Comparison of ENCODE assay signal across 23 cellular contexts in the genomic region with DNA sequence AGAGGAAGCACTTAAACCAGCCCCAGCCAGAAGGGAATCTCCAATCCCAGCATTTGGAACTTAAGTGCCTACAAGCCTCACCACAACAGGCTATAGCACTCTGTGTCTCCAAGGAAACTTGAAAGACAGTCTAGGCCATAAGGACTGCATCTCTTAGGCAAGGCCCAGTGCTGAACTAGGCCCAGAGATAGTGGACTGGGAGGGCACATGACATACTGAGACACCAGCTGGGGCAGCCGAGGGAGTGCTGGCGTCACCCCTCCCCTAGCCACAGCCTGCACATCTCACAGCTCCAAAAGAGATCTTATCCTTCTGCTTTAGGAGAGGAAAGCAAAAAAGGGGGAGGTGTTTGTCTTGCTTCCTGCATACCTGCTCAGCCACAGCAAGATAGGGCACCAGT.
DNase-seq lines count a peak whose midpoint lies in the region; ATAC-seq and TF ChIP-seq lines count a peak whose summit lies in the region.
"Had no signal": no experiment of that assay in that cellular context is flagged by ENCODE, and none has a peak within 500 bp of the region (broad histone marks: within the 10 kb centered on the region; RNA-seq: fewer than 3 reads in every experiment).

No MANE protein-coding gene starts in this region.

- no peak overlapping the region for H3K18ac ChIP-seq in mesendoderm (ENCODE audit: low read length)

- H3K4me1 Mint-ChIP-seq in activated CD4-positive, alpha-beta memory T cell treated with anti-CD3 and anti-CD28 coated beads for 36 hours (ENCODE audit: low read depth): no peaks in the 10 kb centered on the region
- no peaks in the 10 kb centered on the region for H3K4me1 Mint-ChIP-seq in activated CD4-positive, alpha-beta T cell treated with anti-CD3 and anti-CD28 coated beads, Interleukin-2, amount 10 ng/mL, durations not matched to agents 7 days and 5 days
- H3K4me1 Mint-ChIP-seq: CD14-positive monocyte; CD8-positive, alpha-beta memory T cell had no signal

- H3K36me3 ChIP-seq in mesendoderm (ENCODE audit: control insufficient read depth, insufficient read depth, low read length) (no peaks in the 10 kb centered on the region), smooth muscle cell (ENCODE audit: low read depth) (no peaks in the 10 kb centered on the region)
- H3K36me3 ChIP-seq: BE2C; BLaER1 treated with 17β-estradiol and CSF1 and Interleukin-3, amounts not matched to agents 10 nM and 100 nM had no signal

- H3K4ac ChIP-seq in mesendoderm (ENCODE audit: low read depth, low read length): no peak overlapping the region

- no peak overlapping the region for H2BK15ac ChIP-seq in mesendoderm (replicated peaks; ENCODE audit: low read depth)

- no peaks in the 10 kb centered on the region for H3F3A ChIP-seq in smooth muscle cell (ENCODE audit: low read depth)

- POLR2A ChIA-PET in activated CD4-positive, alpha-beta memory T cell treated with anti-CD3 and anti-CD28 coated beads for 36 hours (lab: Charles Lee): no interaction called here
- POLR2A ChIA-PET in activated CD4-positive, alpha-beta T cell treated with anti-CD3 and anti-CD28 coated beads, Interleukin-2, amount 10 ng/mL, durations not matched to agents 7 days and 5 days (lab: Charles Lee): no interaction called here

- no peak overlapping the region for H3K27ac ChIP-seq in mesendoderm (ENCODE audit: low read depth, low read length)
- H3K27ac ChIP-seq in smooth muscle cell (ENCODE audit: low read depth): no peak overlapping the region
- H3K27ac ChIP-seq: A549; BLaER1 treated with 17β-estradiol and CSF1 and Interleukin-3, amounts not matched to agents 10 nM and 100 nM; GM23248 had no signal

- DNase-seq in islet precursor cell (peak; percentile 62), mesendoderm (peak; percentile 10), smooth muscle cell (lab: John Stamatoyannopoulos, UW; ENCODE audit: unreplicated experiment) (no peak)
- DNase-seq in activated CD4-positive, alpha-beta memory T cell treated with anti-CD3 and anti-CD28 coated beads for 36 hours: no peak
- no peak for DNase-seq in activated CD4-positive, alpha-beta T cell treated with anti-CD3 and anti-CD28 coated beads, Interleukin-2, amount 10 ng/mL, durations not matched to agents 7 days and 5 days
- DNase-seq: 8988T; ACHN; AML-193; BE2C; CD4-positive, alpha-beta T cell; CD8-positive, alpha-beta memory T cell; DMS 273 treated with DMSO at 0.1 percent for 48 hours; DMS79; EL; GDM1; GM23248; H7; HCEC 1CT had no signal

- no peak overlapping the region for H3K9ac ChIP-seq in mesendoderm (ENCODE audit: low read length)
- H3K9ac ChIP-seq in smooth muscle cell (ENCODE audit: low read depth): no peak overlapping the region
- H3K9ac ChIP-seq: BLaER1 treated with 17β-estradiol and CSF1 and Interleukin-3, amounts not matched to agents 10 nM and 100 nM; GM23248 had no signal

- H3K27me3 Mint-ChIP-seq in activated CD4-positive, alpha-beta memory T cell treated with anti-CD3 and anti-CD28 coated beads for 36 hours: no peaks in the 10 kb centered on the region
- H3K27me3 Mint-ChIP-seq in activated CD4-positive, alpha-beta T cell treated with anti-CD3 and anti-CD28 coated beads, Interleukin-2, amount 10 ng/mL, durations not matched to agents 7 days and 5 days: no peaks in the 10 kb centered on the region
- H3K27me3 Mint-ChIP-seq: CD4-positive, alpha-beta T cell; CD8-positive, alpha-beta memory T cell had no signal

- H4K20me1 ChIP-seq in smooth muscle cell (ENCODE audit: low read depth): no peaks in the 10 kb centered on the region
- H4K20me1 ChIP-seq: BLaER1 treated with 17β-estradiol and CSF1 and Interleukin-3, amounts not matched to agents 10 nM and 100 nM had no signal

- no peaks in the 10 kb centered on the region for H3K27me3 ChIP-seq in mesendoderm (ENCODE audit: insufficient read depth, low read length, poor library complexity)
- H3K27me3 ChIP-seq in smooth muscle cell (ENCODE audit: low read depth): no peaks in the 10 kb centered on the region
- H3K27me3 ChIP-seq: BE2C; BLaER1 treated with 17β-estradiol and CSF1 and Interleukin-3, amounts not matched to agents 10 nM and 100 nM had no signal

- peak overlapping the region; percentile 19 for H2AFZ ChIP-seq in smooth muscle cell (ENCODE audit: low read depth)
- H2AFZ ChIP-seq: GM23248 had no signal

- H3K56ac ChIP-seq in mesendoderm (ENCODE audit: low read length): no peak overlapping the region

- H3K79me2 ChIP-seq in mesendoderm (ENCODE audit: control insufficient read depth, insufficient read depth, low read length): no peaks in the 10 kb centered on the region
- H3K79me2 ChIP-seq in smooth muscle cell (ENCODE audit: low read depth): no peaks in the 10 kb centered on the region

- no peaks in the 10 kb centered on the region for H3K4me1 ChIP-seq in mesendoderm (ENCODE audit: control insufficient read depth, low read depth, low read length)
- H3K4me1 ChIP-seq in smooth muscle cell (ENCODE audit: low read depth): no peaks in the 10 kb centered on the region
- H3K4me1 ChIP-seq: BE2C; BLaER1 treated with 17β-estradiol and CSF1 and Interleukin-3, amounts not matched to agents 10 nM and 100 nM had no signal

- H4K8ac ChIP-seq in mesendoderm (ENCODE audit: low read depth, low read length): no peak overlapping the region

- H3K9me3 Mint-ChIP-seq in activated CD4-positive, alpha-beta memory T cell treated with anti-CD3 and anti-CD28 coated beads for 36 hours: no peaks in the 10 kb centered on the region
- H3K9me3 Mint-ChIP-seq in activated CD4-positive, alpha-beta T cell treated with anti-CD3 and anti-CD28 coated beads, Interleukin-2, amount 10 ng/mL, durations not matched to agents 7 days and 5 days: no peaks in the 10 kb centered on the region

- no peaks in the 10 kb centered on the region for H3K9me3 ChIP-seq in smooth muscle cell (replicated peaks; ENCODE audit: low read depth)
- H3K9me3 ChIP-seq: A549, BE2C had no signal

- H3K79me1 ChIP-seq in mesendoderm (ENCODE audit: low read length): no peaks in the 10 kb centered on the region

- H2BK120ac ChIP-seq in mesendoderm (ENCODE audit: low read depth, low read length): no peak overlapping the region

- intact Hi-C loops in activated CD4-positive, alpha-beta memory T cell treated with anti-CD3 and anti-CD28 coated beads for 36 hours (cut with micrococcal nuclease): no loop called here

- CTCF ChIA-PET in activated CD4-positive, alpha-beta memory T cell treated with anti-CD3 and anti-CD28 coated beads for 36 hours (lab: Charles Lee): no interaction called here
- CTCF ChIA-PET in activated CD4-positive, alpha-beta T cell treated with anti-CD3 and anti-CD28 coated beads, Interleukin-2, amount 10 ng/mL, durations not matched to agents 7 days and 5 days (lab: Charles Lee): no interaction called here

- H2AK5ac ChIP-seq in mesendoderm (ENCODE audit: low read length): no peak overlapping the region

- no peak for TF ChIP-seq CTCF in smooth muscle cell (IDR thresholded peaks at IDR 0.05; ENCODE audit: borderline replicate concordance, insufficient read depth, poor library complexity, severe bottlenecking)

- no peak overlapping the region for H3K23ac ChIP-seq in mesendoderm (ENCODE audit: low read length)

- no peak for ATAC-seq in GM18868 (IDR thresholded peaks at IDR 0.05; ENCODE audit: unreplicated experiment)
- ATAC-seq: A549, GM12878 had no signal

- no peaks in the 10 kb centered on the region for H3K36me3 Mint-ChIP-seq in activated CD4-positive, alpha-beta memory T cell treated with anti-CD3 and anti-CD28 coated beads for 36 hours
- H3K36me3 Mint-ChIP-seq in activated CD4-positive, alpha-beta T cell treated with anti-CD3 and anti-CD28 coated beads, Interleukin-2, amount 10 ng/mL, durations not matched to agents 7 days and 5 days (ENCODE audit: low read depth): no peaks in the 10 kb centered on the region
- H3K36me3 Mint-ChIP-seq: CD14-positive monocyte; CD8-positive, alpha-beta memory T cell had no signal

- no peak overlapping the region for H4K5ac ChIP-seq in mesendoderm (ENCODE audit: low read length)

- H3K4me3 Mint-ChIP-seq in activated CD4-positive, alpha-beta memory T cell treated with anti-CD3 and anti-CD28 coated beads for 36 hours: no peak overlapping the region
- no peak overlapping the region for H3K4me3 Mint-ChIP-seq in activated CD4-positive, alpha-beta T cell treated with anti-CD3 and anti-CD28 coated beads, Interleukin-2, amount 10 ng/mL, durations not matched to agents 7 days and 5 days
- H3K4me3 Mint-ChIP-seq: CD14-positive monocyte; CD4-positive, alpha-beta T cell had no signal

- H2BK5ac ChIP-seq in mesendoderm (ENCODE audit: low read length): no peak overlapping the region

- H3K4me2 ChIP-seq in mesendoderm (ENCODE audit: low read length): no peak overlapping the region
- H3K4me2 ChIP-seq in smooth muscle cell: no peak overlapping the region
- H3K4me2 ChIP-seq: A549; BLaER1 treated with 17β-estradiol and CSF1 and Interleukin-3, amounts not matched to agents 10 nM and 100 nM had no signal

- H3K4me3 ChIP-seq in mesendoderm (ENCODE audit: low read length) (no peak overlapping the region), smooth muscle cell (no peak overlapping the region)
- H3K4me3 ChIP-seq: A549; BLaER1 treated with 17β-estradiol and CSF1 and Interleukin-3, amounts not matched to agents 10 nM and 100 nM; GM12878; GM23248 had no signal

- no CpG with 5 or more reads among the region's 2 CpGs for WGBS in mesendoderm (ENCODE audit: extremely low coverage, insufficient coverage, low lambda C conversion rate)
- WGBS in smooth muscle cell (ENCODE audit: low lambda C conversion rate): 76% methylated on average over 2 of the region's 2 CpGs

- H3K27ac Mint-ChIP-seq in activated CD4-positive, alpha-beta memory T cell treated with anti-CD3 and anti-CD28 coated beads for 36 hours: no peak overlapping the region
- H3K27ac Mint-ChIP-seq in activated CD4-positive, alpha-beta T cell treated with anti-CD3 and anti-CD28 coated beads, Interleukin-2, amount 10 ng/mL, durations not matched to agents 7 days and 5 days: no peak overlapping the region
- H3K27ac Mint-ChIP-seq: CD14-positive monocyte; CD4-positive, alpha-beta T cell; CD8-positive, alpha-beta memory T cell had no signal

Comparison
In these comparisons a context has a peak if more than half of its experiments do, and no peak if none do; other contexts are left out.
1. DNase-seq: peak in islet precursor cell (single experiment) and mesendoderm (single experiment); none in smooth muscle cell (single experiment), activated CD4-positive, alpha-beta memory T cell treated with anti-CD3 and anti-CD28 coated beads for 36 hours (single experiment) and activated CD4-positive, alpha-beta T cell treated with anti-CD3 and anti-CD28 coated beads, Interleukin-2, amount 10 ng/mL, durations not matched to agents 7 days and 5 days (single experiment).